8 cellular contexts compared by ENCODE assay signal in genomic region chrX:140918398-140919043, GRCh38.
DNase-seq lines count a peak whose midpoint lies in the region; ATAC-seq and TF ChIP-seq lines count a peak whose summit lies in the region.

No MANE protein-coding gene starts in this region.

- POLR2A ChIA-PET in activated CD8-positive, alpha-beta T cell treated with anti-CD3 and anti-CD28 coated beads for 36 hours (lab: Charles Lee): no interaction called here

- peak; percentile 66 for ATAC-seq in GM19025 (IDR thresholded peaks at IDR 0.05; ENCODE audit: low read depth, unreplicated experiment)
- peak; percentile 94 for ATAC-seq in HG03097 (IDR thresholded peaks at IDR 0.05; ENCODE audit: low FRiP score, unreplicated experiment)
- peak; percentile 65 for ATAC-seq in activated CD8-positive, alpha-beta T cell treated with anti-CD3 and anti-CD28 coated beads for 36 hours
- ATAC-seq in foreskin keratinocyte: peak; percentile 44
- ATAC-seq in psoas muscle: no peak

- H3K36me3 ChIP-seq in psoas muscle (ENCODE audit: insufficient read depth in 1 of 2, low read depth in 1 of 2): no peaks in the 10 kb centered on the region

- H3K27me3 ChIP-seq in foreskin keratinocyte: no peaks in the 10 kb centered on the region
- H3K27me3 ChIP-seq in psoas muscle (ENCODE audit: insufficient read depth in 3 of 3, low read length in 2 of 3): no peaks in the 10 kb centered on the region

- 44 to 48% (median 45%) methylated on average over 14 of the region's 14 CpGs for WGBS in psoas muscle, 3 donors

- H3K4me3 Mint-ChIP-seq in activated CD8-positive, alpha-beta T cell treated with anti-CD3 and anti-CD28 coated beads for 36 hours: no peak overlapping the region

- H3K4me1 ChIP-seq in foreskin keratinocyte (no peaks in the 10 kb centered on the region), psoas muscle (no peaks in the 10 kb centered on the region)

- H3K27me3 Mint-ChIP-seq in activated CD8-positive, alpha-beta T cell treated with anti-CD3 and anti-CD28 coated beads for 36 hours: no peaks in the 10 kb centered on the region

- no peaks in the 10 kb centered on the region for H3K36me3 Mint-ChIP-seq in activated CD8-positive, alpha-beta T cell treated with anti-CD3 and anti-CD28 coated beads for 36 hours (ENCODE audit: low read depth)

- TF ChIP-seq CTCF in activated CD8-positive, alpha-beta T cell treated with anti-CD3 and anti-CD28 coated beads for 36 hours (IDR thresholded peaks at IDR 0.05): peak; percentile 50
- TF ChIP-seq CTCF in foreskin keratinocyte (conservative IDR thresholded peaks at IDR 0.05): peak; percentile 53
- peak; percentile 25 for TF ChIP-seq CTCF in psoas muscle (IDR thresholded peaks at IDR 0.05)

- H3K27ac Mint-ChIP-seq in activated CD8-positive, alpha-beta T cell treated with anti-CD3 and anti-CD28 coated beads for 36 hours: no peak overlapping the region

- H3K4me1 Mint-ChIP-seq in activated CD8-positive, alpha-beta T cell treated with anti-CD3 and anti-CD28 coated beads for 36 hours (ENCODE audit: low read depth): peaks cover 8% of the 10 kb centered on the region

- H3K27ac ChIP-seq in foreskin keratinocyte (no peak overlapping the region), psoas muscle (no peak overlapping the region)

- H3K9me3 Mint-ChIP-seq in activated CD8-positive, alpha-beta T cell treated with anti-CD3 and anti-CD28 coated beads for 36 hours: no peaks in the 10 kb centered on the region

- DNase-seq in DMS 273 treated with DMSO at 0.1 percent for 48 hours (lab: John Stamatoyannopoulos, UW): peak; percentile 54
- peak; percentile 9 for DNase-seq in NCI-H345 treated with DMSO at 0.1 percent for 48 hours (lab: John Stamatoyannopoulos, UW; ENCODE audit: unreplicated experiment)
- peak; percentile 44 for DNase-seq in activated CD8-positive, alpha-beta T cell treated with anti-CD3 and anti-CD28 coated beads for 36 hours
- peak; percentile 4 to 30 for DNase-seq in foreskin keratinocyte
- no peak for DNase-seq in psoas muscle
- DNase-seq in posterior vena cava (ENCODE audit: low spot score): no peak

- H3K9me3 ChIP-seq in psoas muscle: no peaks in the 10 kb centered on the region

- no peak overlapping the region for H3K4me3 ChIP-seq in psoas muscle

- CTCF ChIA-PET in activated CD8-positive, alpha-beta T cell treated with anti-CD3 and anti-CD28 coated beads for 36 hours (lab: Charles Lee): interaction anchor here (0.6 to 0.9 kb wide), 2 partner anchors 206 to 360 kb away, joined by 3 read pairs; no protein-coding TSS in a partner anchor

- intact Hi-C loops in activated CD8-positive, alpha-beta T cell treated with anti-CD3 and anti-CD28 coated beads for 36 hours (cut with micrococcal nuclease): no loop called here
- intact Hi-C loops in psoas muscle (cut with DNase I): no loop called here
- intact Hi-C loops in posterior vena cava (cut with DNase I): no loop called here

Comparison
In these comparisons a context has a peak if more than half of its experiments do, and no peak if none do; other contexts are left out.
1. DNase-seq: peak in DMS 273 treated with DMSO at 0.1 percent for 48 hours (single experiment), NCI-H345 treated with DMSO at 0.1 percent for 48 hours (single experiment), activated CD8-positive, alpha-beta T cell treated with anti-CD3 and anti-CD28 coated beads for 36 hours (single experiment) and foreskin keratinocyte (2 of 2); none in psoas muscle (0 of 2) and posterior vena cava (single experiment).
2. ATAC-seq: peak in GM19025 (single experiment), HG03097 (single experiment), activated CD8-positive, alpha-beta T cell treated with anti-CD3 and anti-CD28 coated beads for 36 hours (single experiment) and foreskin keratinocyte (single experiment); none in psoas muscle (0 of 4).
3. Peak in every context shown above with its lines, with median percentiles within 50 percentile points of each other: CTCF ChIP-seq.